In genomic region chr13:27969073-27969865, GRCh38 we compare ENCODE assay signal across 12 cellular contexts. TPM values are rescaled to one million over a fixed set of nuclear protein-coding genes. Genes with fewer than 3 reads are reported as not detected.
A peak's percentile ranks its signal among the peaks of the same experiment; 100 is the strongest.
DNase-seq lines count a peak whose midpoint lies in the region; ATAC-seq and TF ChIP-seq lines count a peak whose summit lies in the region.
"Had no signal": no experiment of that assay in that cellular context is flagged by ENCODE, and none has a peak within 500 bp of the region (broad histone marks: within the 10 kb centered on the region; RNA-seq: fewer than 3 reads in every experiment).

A gene with protein sequence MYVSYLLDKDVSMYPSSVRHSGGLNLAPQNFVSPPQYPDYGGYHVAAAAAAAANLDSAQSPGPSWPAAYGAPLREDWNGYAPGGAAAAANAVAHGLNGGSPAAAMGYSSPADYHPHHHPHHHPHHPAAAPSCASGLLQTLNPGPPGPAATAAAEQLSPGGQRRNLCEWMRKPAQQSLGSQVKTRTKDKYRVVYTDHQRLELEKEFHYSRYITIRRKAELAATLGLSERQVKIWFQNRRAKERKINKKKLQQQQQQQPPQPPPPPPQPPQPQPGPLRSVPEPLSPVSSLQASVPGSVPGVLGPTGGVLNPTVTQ (minus strand): TSS chr13:27969315. CDS start chr13:27969006, 309 bp downstream.

- intact Hi-C loops in PC-3 (cut with micrococcal nuclease) = no loop called here

- peaks cover 50% of the 10 kb centered on the region for H3K27me3 ChIP-seq in PC-3 (ENCODE audit: low read length)

- BruUV-seq in PC-3 (replicated peaks; lab: Mats Ljungman, UMichigan) = no TSS peak

- H3F3A ChIP-seq in PC-3 (ENCODE audit: low read length, unreplicated experiment) = no peaks in the 10 kb centered on the region

- H2AFZ ChIP-seq in PC-3 (ENCODE audit: low read length) = peak within 1 kb of the TSS; percentile 45; the same call in 1 of the 2 replicates

- no peaks in the 10 kb centered on the region for H3K9me2 ChIP-seq in PC-3 (replicated peaks; ENCODE audit: low read length)

- H3K27me3 Mint-ChIP-seq in activated CD8-positive, alpha-beta memory T cell treated with anti-CD3 and anti-CD28 coated beads, Interleukin-2, amount 10 ng/mL, durations not matched to agents 7 days and 5 days = peaks cover 91% of the 10 kb centered on the region
- H3K27me3 Mint-ChIP-seq in stimulated activated naive CD8-positive, alpha-beta T cell treated with anti-CD3 and anti-CD28 coated beads, Interleukin-15, amount 100 ng/mL, for 72 hours = peaks cover 99% of the 10 kb centered on the region

- no peak for ATAC-seq in activated CD8-positive, alpha-beta memory T cell treated with anti-CD3 and anti-CD28 coated beads, Interleukin-2, amount 10 ng/mL, durations not matched to agents 7 days and 5 days
- no peak for ATAC-seq in PC-3
- no peak for ATAC-seq in stimulated activated naive CD8-positive, alpha-beta T cell treated with anti-CD3 and anti-CD28 coated beads, Interleukin-15, amount 100 ng/mL, for 72 hours

- H3K9ac ChIP-seq in PC-3 (ENCODE audit: low read length) = no peak within 1 kb of the TSS
- H3K9ac ChIP-seq: BLaER1 treated with 17β-estradiol and CSF1 and Interleukin-3, amounts not matched to agents 10 nM and 100 nM had no signal

- H3K36me3 Mint-ChIP-seq in activated CD8-positive, alpha-beta memory T cell treated with anti-CD3 and anti-CD28 coated beads, Interleukin-2, amount 10 ng/mL, durations not matched to agents 7 days and 5 days = no peaks in the 10 kb centered on the region
- H3K36me3 Mint-ChIP-seq: brain had no signal

- H3K79me2 ChIP-seq in PC-3 (ENCODE audit: low read length) = no peaks in the 10 kb centered on the region

- no peak within 1 kb of the TSS for H3K27ac ChIP-seq in PC-3 (ENCODE audit: low read length)
- H3K27ac ChIP-seq: BLaER1 treated with 17β-estradiol and CSF1 and Interleukin-3, amounts not matched to agents 10 nM and 100 nM had no signal

- H3K4me1 ChIP-seq in PC-3 (ENCODE audit: insufficient read depth, low read length) = no peaks in the 10 kb centered on the region

- TF ChIP-seq CTCF in PC-3 (conservative IDR thresholded peaks at IDR 0.05; ENCODE audit: low read depth, low read length) = no peak

- no peaks in the 10 kb centered on the region for H3K9me3 Mint-ChIP-seq in activated CD8-positive, alpha-beta memory T cell treated with anti-CD3 and anti-CD28 coated beads, Interleukin-2, amount 10 ng/mL, durations not matched to agents 7 days and 5 days (ENCODE audit: low read depth)
- H3K9me3 Mint-ChIP-seq in stimulated activated naive CD8-positive, alpha-beta T cell treated with anti-CD3 and anti-CD28 coated beads, Interleukin-15, amount 100 ng/mL, for 72 hours = no peaks in the 10 kb centered on the region

- H3K4me2 ChIP-seq in PC-3 (ENCODE audit: low read length) = peak within 1 kb of the TSS; percentile 73

- CTCF ChIA-PET in activated CD8-positive, alpha-beta memory T cell treated with anti-CD3 and anti-CD28 coated beads, Interleukin-2, amount 10 ng/mL, durations not matched to agents 7 days and 5 days (lab: Charles Lee) = interaction anchor here (0.7 to 5.2 kb wide), 4 partner anchors 9 to 16 kb away, joined by 3 to 22 read pairs (median 4); no protein-coding TSS in a partner anchor
- CTCF ChIA-PET in PC-3 (lab: Charles Lee) = no interaction called here

- peak within 1 kb of the TSS; percentile 57 for H3K27ac Mint-ChIP-seq in activated CD8-positive, alpha-beta memory T cell treated with anti-CD3 and anti-CD28 coated beads, Interleukin-2, amount 10 ng/mL, durations not matched to agents 7 days and 5 days
- H3K27ac Mint-ChIP-seq in stimulated activated naive CD8-positive, alpha-beta T cell treated with anti-CD3 and anti-CD28 coated beads, Interleukin-15, amount 100 ng/mL, for 72 hours = peak within 1 kb of the TSS in 1 of 2 donors; percentile 95

- H3K4me3 Mint-ChIP-seq in activated CD8-positive, alpha-beta memory T cell treated with anti-CD3 and anti-CD28 coated beads, Interleukin-2, amount 10 ng/mL, durations not matched to agents 7 days and 5 days = no peak within 1 kb of the TSS
- H3K4me3 Mint-ChIP-seq in stimulated activated naive CD8-positive, alpha-beta T cell treated with anti-CD3 and anti-CD28 coated beads, Interleukin-15, amount 100 ng/mL, for 72 hours = peak within 1 kb of the TSS; percentile 55 to 62

- no peaks in the 10 kb centered on the region for H3K9me3 ChIP-seq in PC-3 (ENCODE audit: low read length)

- H3K36me3 ChIP-seq in PC-3 (ENCODE audit: low read depth, low read length) = no peaks in the 10 kb centered on the region
- H3K36me3 ChIP-seq: BLaER1 treated with 17β-estradiol and CSF1 and Interleukin-3, amounts not matched to agents 10 nM and 100 nM had no signal

- peaks cover 5% of the 10 kb centered on the region for H3K4me1 Mint-ChIP-seq in activated CD8-positive, alpha-beta memory T cell treated with anti-CD3 and anti-CD28 coated beads, Interleukin-2, amount 10 ng/mL, durations not matched to agents 7 days and 5 days
- H3K4me1 Mint-ChIP-seq in stimulated activated naive CD8-positive, alpha-beta T cell treated with anti-CD3 and anti-CD28 coated beads, Interleukin-15, amount 100 ng/mL, for 72 hours = peaks cover 45% of the 10 kb centered on the region

- no peak for DNase-seq in activated CD8-positive, alpha-beta memory T cell treated with anti-CD3 and anti-CD28 coated beads, Interleukin-2, amount 10 ng/mL, durations not matched to agents 7 days and 5 days
- no peak for DNase-seq in activated CD8-positive, alpha-beta memory T cell treated with anti-CD3 and anti-CD28 coated beads, Interleukin-2, amount 50 U/mL, for 4 hours
- DNase-seq in PC-3 (no peak), cerebellar cortex (ENCODE audit: low spot score) (no peak), hepatic stellate cell (ENCODE audit: low spot score) (no peak), NOMO-1 treated with dmso at 0.1 percent for 144 hours (lab: John Stamatoyannopoulos, UW; ENCODE audit: unreplicated experiment) (no peak)
- no peak for DNase-seq in stimulated activated naive CD8-positive, alpha-beta T cell treated with anti-CD3 and anti-CD28 coated beads, Interleukin-15, amount 100 ng/mL, for 72 hours
- DNase-seq: hypothalamus had no signal

- H3K4me3 ChIP-seq in PC-3 (ENCODE audit: low read length) (peak within 1 kb of the TSS; percentile 57), iPS-11a (ENCODE audit: low read depth, low read length) (peak within 1 kb of the TSS; percentile 17)

- POLR2A ChIA-PET in PC-3 (lab: Charles Lee; ENCODE audit: unreplicated experiment) = no interaction called here

- no peaks in the 10 kb centered on the region for H4K20me1 ChIP-seq in PC-3 (ENCODE audit: low read length)

RNA-seq across cellular contexts. Expression of the gene that starts here (rescaled TPM):
- total RNA-seq in activated CD8-positive, alpha-beta memory T cell treated with anti-CD3 and anti-CD28 coated beads, Interleukin-2, amount 10 ng/mL, durations not matched to agents 7 days and 5 days = not detected
- 0.62 TPM in 1 of 2 replicates, not detected in the other for total RNA-seq in PC-3 (2014; rRNA removed)
- total RNA-seq: T-helper 2 cell treated with Interferon-gamma antibody and Interleukin-4, amounts not matched to agents 100 ng/mL and 5 ng/mL, for 36 hours had no signal
